Comparison of ENCODE assay signal across 13 cellular contexts in genomic region chr2:8524823-8525222, GRCh38.
DNase-seq lines count a peak whose midpoint lies in the region; ATAC-seq, FAIRE-seq and TF ChIP-seq lines count a peak whose summit lies in the region.
"Had no signal": no experiment of that assay in that cellular context is flagged by ENCODE, and none has a peak within 500 bp of the region (broad histone marks: within the 10 kb centered on the region; RNA-seq: fewer than 3 reads in every experiment).

No MANE protein-coding gene starts in this region.

- no peak overlapping the region for H3K27ac Mint-ChIP-seq in CD4-positive, alpha-beta T cell

- TF ChIP-seq CTCF in C4-2B (conservative IDR thresholded peaks at IDR 0.05) (no peak), GM12878 (IDR thresholded peaks at IDR 0.05 in 2 of 3, conservative IDR thresholded peaks at IDR 0.05 in 1 of 3; ENCODE audit: control insufficient read depth in 2 of 3, extremely low read depth in 1 of 3, insufficient read depth in 1 of 3, low read depth in 3 of 3, low read length in 3 of 3) (no peak)
- TF ChIP-seq CTCF in CD4-positive, alpha-beta T cell (IDR thresholded peaks at IDR 0.05): no peak

- H4K8ac ChIP-seq in mesenchymal stem cell (ENCODE audit: low read length): no peak overlapping the region
- no peak overlapping the region for H4K8ac ChIP-seq in mesendoderm (ENCODE audit: low read depth, low read length)

- H3K79me2 ChIP-seq in GM12878 (ENCODE audit: control insufficient read depth, insufficient read depth, low read length): no peaks in the 10 kb centered on the region
- no peaks in the 10 kb centered on the region for H3K79me2 ChIP-seq in mesendoderm (ENCODE audit: control insufficient read depth, insufficient read depth, low read length)

- H2AK5ac ChIP-seq in mesenchymal stem cell (ENCODE audit: low read length, severe bottlenecking) (no peak overlapping the region), mesendoderm (ENCODE audit: low read length) (no peak overlapping the region)

- no peak overlapping the region for H3K56ac ChIP-seq in mesendoderm (ENCODE audit: low read length)

- TF ChIP-seq RAD21 in GM12878 (IDR thresholded peaks at IDR 0.05; ENCODE audit: insufficient read depth, low read depth, low read length): no peak

- RAD21 ChIA-PET in GM12878 (lab: Charles Lee; ENCODE audit: unreplicated experiment): interaction anchor here (1.3 to 17.7 kb wide), 18 partner anchors 9 to 1098 kb away, joined by 3 to 322 read pairs (median 18); partner anchors contain the start of gene ID2

- H3K27me3 ChIP-seq in GM12878 (replicated peaks in 1 of 2; ENCODE audit: control insufficient read depth in 2 of 2, insufficient read depth in 2 of 2, low read length in 1 of 2): no peaks in the 10 kb centered on the region
- peaks cover 0 to 17% of the 10 kb centered on the region in 2 experiments for H3K27me3 ChIP-seq in mesenchymal stem cell (ENCODE audit: control insufficient read depth in 1 of 2, insufficient read depth in 1 of 2, low read length in 2 of 2)
- no peaks in the 10 kb centered on the region for H3K27me3 ChIP-seq in mesendoderm (ENCODE audit: insufficient read depth, low read length, poor library complexity)
- H3K27me3 ChIP-seq in CD4-positive, alpha-beta T cell (ENCODE audit: control insufficient read depth, insufficient read depth, low read length): no peaks in the 10 kb centered on the region
- H3K27me3 ChIP-seq: SJSA1 had no signal

- DNase-seq in GM12891 (ENCODE audit: insufficient read length, low spot score) (no peak), GM12878 (ENCODE audit: low read depth, low spot score) (no peak), mesenchymal stem cell (no peak), mesendoderm (no peak)
- DNase-seq in CD4-positive, alpha-beta T cell: no peak
- DNase-seq: GOT3, NCI-H226, NCI-H524 treated with DMSO at 0.1 percent for 48 hours had no signal

- peaks cover 22% of the 10 kb centered on the region for H3K4me1 Mint-ChIP-seq in CD4-positive, alpha-beta T cell (ENCODE audit: low read depth)

- no peak overlapping the region for H2BK5ac ChIP-seq in mesenchymal stem cell (ENCODE audit: low read depth, low read length, poor library complexity, severe bottlenecking)
- no peak overlapping the region for H2BK5ac ChIP-seq in mesendoderm (ENCODE audit: low read length)

- H3K79me1 ChIP-seq in mesenchymal stem cell (replicated peaks; ENCODE audit: low read length, poor library complexity, severe bottlenecking): no peaks in the 10 kb centered on the region
- no peaks in the 10 kb centered on the region for H3K79me1 ChIP-seq in mesendoderm (ENCODE audit: low read length)

- H3K27ac ChIP-seq in C4-2B (peak overlapping the region; percentile 72), GM12878 (ENCODE audit: control insufficient read depth, insufficient read depth) (peak overlapping the region; percentile 74), mesenchymal stem cell (ENCODE audit: low read length, poor library complexity, severe bottlenecking) (no peak overlapping the region), mesendoderm (ENCODE audit: low read depth, low read length) (no peak overlapping the region)
- H3K27ac ChIP-seq in CD4-positive, alpha-beta T cell (ENCODE audit: low read depth, low read length): no peak overlapping the region
- H3K27ac ChIP-seq: KMS-11, SJSA1 had no signal

- H3K36me3 ChIP-seq in GM12878 (ENCODE audit: control insufficient read depth in 2 of 2, insufficient read depth in 2 of 2, low read length in 1 of 2) (no peaks in the 10 kb centered on the region), mesenchymal stem cell (ENCODE audit: control insufficient read depth in 1 of 2, insufficient read depth in 2 of 2, low read depth in 1 of 2, low read length in 2 of 2) (no peaks in the 10 kb centered on the region), mesendoderm (ENCODE audit: control insufficient read depth, insufficient read depth, low read length) (no peaks in the 10 kb centered on the region)
- H3K36me3 ChIP-seq: SJSA1 had no signal

- no peak overlapping the region; the same call in 1 of the 2 replicates for H3K9ac ChIP-seq in GM12878 (ENCODE audit: control insufficient read depth, insufficient read depth, low read length)
- no peak overlapping the region for H3K9ac ChIP-seq in mesenchymal stem cell (ENCODE audit: low read length)
- no peak overlapping the region for H3K9ac ChIP-seq in mesendoderm (ENCODE audit: low read length)
- H3K9ac ChIP-seq: KMS-11 had no signal

- no peaks in the 10 kb centered on the region for H3K9me3 Mint-ChIP-seq in CD4-positive, alpha-beta T cell

- H3K4me3 Mint-ChIP-seq in CD4-positive, alpha-beta T cell: no peak overlapping the region

- H3K9me3 ChIP-seq in GM12878 (replicated peaks; ENCODE audit: control insufficient read depth, insufficient read depth, low read length) (no peaks in the 10 kb centered on the region), mesenchymal stem cell (ENCODE audit: control insufficient read depth, low read length) (no peaks in the 10 kb centered on the region)
- no peaks in the 10 kb centered on the region for H3K9me3 ChIP-seq in CD4-positive, alpha-beta T cell (ENCODE audit: control insufficient read depth, low read length)
- H3K9me3 ChIP-seq: SJSA1 had no signal

- H4K5ac ChIP-seq in mesendoderm (ENCODE audit: low read length): no peak overlapping the region

- H4K91ac ChIP-seq in mesenchymal stem cell (ENCODE audit: low read length): no peak overlapping the region

- POLR2A ChIA-PET in GM12878 (lab: Charles Lee): interaction anchor here (1.1 to 6.2 kb wide), 13 partner anchors 9 to 160 kb away, joined by 3 to 42 read pairs (median 8); partner anchors contain the start of gene ID2
- POLR2A ChIA-PET in CD4-positive, alpha-beta T cell (lab: Charles Lee): no interaction called here

- no peak for TF ChIP-seq EP300 in GM12878 (IDR thresholded peaks at IDR 0.05; ENCODE audit: borderline replicate concordance in 1 of 2, control insufficient read depth in 1 of 2, low read depth in 2 of 2, low read length in 2 of 2)

- H3K18ac ChIP-seq in mesenchymal stem cell (ENCODE audit: low read depth in 1 of 2, low read length in 2 of 2): no peak overlapping the region
- H3K18ac ChIP-seq in mesendoderm (ENCODE audit: low read length): no peak overlapping the region

- H3K23ac ChIP-seq in mesenchymal stem cell (ENCODE audit: low read length in 2 of 2): no peak overlapping the region
- H3K23ac ChIP-seq in mesendoderm (ENCODE audit: low read length): no peak overlapping the region

- intact Hi-C loops in GM12878 (cut with micrococcal nuclease; ENCODE audit: unreplicated experiment): loop anchor here (1.0 to 5.0 kb wide), 6 partner anchors 38 to 237 kb away; no protein-coding TSS in a partner anchor
- intact Hi-C loops in CD4-positive, alpha-beta T cell (cut with DNase I, micrococcal nuclease): no loop called here

- no peaks in the 10 kb centered on the region for H4K20me1 ChIP-seq in GM12878 (ENCODE audit: control insufficient read depth, insufficient read depth)

- SMC1A ChIA-PET in GM12878 (lab: Charles Lee; ENCODE audit: uncharacterized antibody, unreplicated experiment): interaction anchor here (0.9 to 17.9 kb wide), 20 partner anchors 10 to 1097 kb away, joined by 3 to 284 read pairs (median 8); partner anchors contain the start of gene ID2

- no peak overlapping the region for H2BK120ac ChIP-seq in mesenchymal stem cell (ENCODE audit: low read depth, low read length)
- no peak overlapping the region for H2BK120ac ChIP-seq in mesendoderm (ENCODE audit: low read depth, low read length)

- H3K4me3 ChIP-seq in GM12878 (no peak overlapping the region), mesenchymal stem cell (ENCODE audit: insufficient read depth in 1 of 2, low read depth in 1 of 2, low read length in 2 of 2) (no peak overlapping the region), mesendoderm (ENCODE audit: low read length) (no peak overlapping the region)
- H3K4me3 ChIP-seq: SJSA1 had no signal

- H3K36me3 Mint-ChIP-seq in CD4-positive, alpha-beta T cell (ENCODE audit: low read depth): no peaks in the 10 kb centered on the region

- WGBS in GM12878 (ENCODE audit: insufficient coverage, insufficient replicate concordance, low lambda C conversion rate, missing lambda C conversion rate): 47% methylated on average over 8 of the region's 8 CpGs
- 97% methylated on average over 8 of the region's 8 CpGs for WGBS in mesenchymal stem cell
- no CpG with 5 or more reads among the region's 8 CpGs for WGBS in mesendoderm (ENCODE audit: extremely low coverage, insufficient coverage, low lambda C conversion rate)

- H3K27me3 Mint-ChIP-seq in CD4-positive, alpha-beta T cell: no peaks in the 10 kb centered on the region

- no peak overlapping the region for H3K4ac ChIP-seq in mesenchymal stem cell (ENCODE audit: low read depth in 1 of 2, low read length in 2 of 2)
- no peak overlapping the region for H3K4ac ChIP-seq in mesendoderm (ENCODE audit: low read depth, low read length)

- in situ Hi-C loops in GM12878 (cut with MboI): loop anchor here (5.0 kb wide), 1 partner anchor 162 kb away; no protein-coding TSS in a partner anchor

- no peak overlapping the region for H2BK12ac ChIP-seq in mesenchymal stem cell (ENCODE audit: low read length in 2 of 2)

- H3K14ac ChIP-seq in mesenchymal stem cell (ENCODE audit: low read length in 2 of 2): no peak overlapping the region

- CTCF ChIA-PET in GM12878 (lab: Yijun Ruan, JAX): interaction anchor here (0.6 to 8.4 kb wide), 18 partner anchors 8 to 1097 kb away, joined by 3 to 64 read pairs (median 4); partner anchors contain the start of gene ID2
- CTCF ChIA-PET in CD4-positive, alpha-beta T cell (lab: Charles Lee): no interaction called here

- ATAC-seq in GM12878: peak; percentile 8
- no peak for ATAC-seq in GM21390 (IDR thresholded peaks at IDR 0.05; ENCODE audit: unreplicated experiment)
- ATAC-seq in GM18867 (IDR thresholded peaks at IDR 0.05; ENCODE audit: unreplicated experiment): no peak
- no peak for ATAC-seq in CD4-positive, alpha-beta T cell (ENCODE audit: poor library complexity)

- BruUV-seq in GM12878 (replicated peaks; lab: Mats Ljungman, UMichigan): no TSS peak

- TF ChIP-seq POLR2A in GM12891 (IDR thresholded peaks at IDR 0.05; ENCODE audit: low read depth, low read length) (no peak), GM12878 (IDR thresholded peaks at IDR 0.05; ENCODE audit: low read depth, low read length) (no peak)

- H3K4me1 ChIP-seq in GM12878 (ENCODE audit: control insufficient read depth, insufficient read depth, low read length) (peaks cover 70% of the 10 kb centered on the region), mesenchymal stem cell (ENCODE audit: control insufficient read depth, insufficient read depth, low read depth, low read length) (peaks cover 2% of the 10 kb centered on the region), mesendoderm (ENCODE audit: control insufficient read depth, low read depth, low read length) (peaks cover 4% of the 10 kb centered on the region)
- H3K4me1 ChIP-seq: SJSA1 had no signal

- H3K4me2 ChIP-seq in GM12878 (ENCODE audit: control insufficient read depth, insufficient read depth): peak overlapping the region; percentile 26
- no peak overlapping the region for H3K4me2 ChIP-seq in mesenchymal stem cell (ENCODE audit: low read length, poor library complexity, severe bottlenecking)
- no peak overlapping the region for H3K4me2 ChIP-seq in mesendoderm (ENCODE audit: low read length)
- H3K4me2 ChIP-seq: KMS-11 had no signal

- H2BK15ac ChIP-seq in mesenchymal stem cell (ENCODE audit: low read depth, poor library complexity, severe bottlenecking) (peak overlapping the region; percentile 62), mesendoderm (replicated peaks; ENCODE audit: low read depth) (no peak overlapping the region)

- H2AFZ ChIP-seq in GM12878 (ENCODE audit: control insufficient read depth, low read depth, low read length) (no peak overlapping the region; the same call in 1 of the 2 replicates), mesenchymal stem cell (ENCODE audit: low read depth, low read length) (no peak overlapping the region)

- peak; percentile 75 for FAIRE-seq in GM12891 (lab: Jason Lieb, UNC)
- FAIRE-seq in GM12878 (lab: Jason Lieb, UNC): peak; percentile 44

Comparison
In these comparisons a context has a peak if more than half of its experiments do, and no peak if none do; other contexts are left out.
1. H3K27ac ChIP-seq: peak in C4-2B (single experiment) and GM12878 (single experiment); none in mesenchymal stem cell (single experiment), mesendoderm (single experiment) and CD4-positive, alpha-beta T cell (single experiment).